ENCODE assay signal across 8 cellular contexts in genomic region chr6:136783495-136784270, GRCh38. TPM values are rescaled to one million over a fixed set of nuclear protein-coding genes. Genes with fewer than 3 reads are reported as not detected.
DNase-seq lines count a peak whose midpoint lies in the region; ATAC-seq and FAIRE-seq lines count a peak whose summit lies in the region.

No MANE protein-coding gene starts in this region.

- H3K9ac ChIP-seq in BLaER1, result peak overlapping the region; percentile 49

- DNase-seq in GM19239 (ENCODE audit: insufficient read length, low spot score) (no peak), naive B cell (peak; percentile 77), NCI-H1436 treated with DMSO at 0.1 percent for 48 hours (lab: John Stamatoyannopoulos, UW) (no peak)
- no peak for DNase-seq in activated CD4-positive, alpha-beta memory T cell treated with anti-CD3 and anti-CD28 coated beads for 36 hours
- DNase-seq in effector memory CD4-positive, alpha-beta T cell, result no peak
- DNase-seq in stimulated activated CD4-positive, alpha-beta T cell treated with anti-CD3 and anti-CD28 coated beads, Interleukin-4, amount 100 ng/mL, for 4 hours, result no peak

- H3K36me3 Mint-ChIP-seq in activated CD4-positive, alpha-beta memory T cell treated with anti-CD3 and anti-CD28 coated beads for 36 hours, result peaks cover 10% of the 10 kb centered on the region
- H3K36me3 Mint-ChIP-seq in naive B cell, result peaks cover 8 to 10% of the 10 kb centered on the region in 2 donors

- 0 out of 2 replicates have a peak, but pooled peaks cover under 1% of the 10 kb centered on the region for H3K36me3 ChIP-seq in BLaER1
- H3K36me3 ChIP-seq in effector memory CD4-positive, alpha-beta T cell (ENCODE audit: control insufficient read depth, insufficient read depth, low read length), result no peaks in the 10 kb centered on the region

- H3K4me2 ChIP-seq in BLaER1, result peak overlapping the region; percentile 82

- FAIRE-seq in GM19239 (lab: Jason Lieb, UNC), result peak; percentile 86

- no peaks in the 10 kb centered on the region for H3K27me3 Mint-ChIP-seq in activated CD4-positive, alpha-beta memory T cell treated with anti-CD3 and anti-CD28 coated beads for 36 hours
- H3K27me3 Mint-ChIP-seq in naive B cell, result no peaks in the 10 kb centered on the region

- peaks cover 56% of the 10 kb centered on the region for H3K4me1 ChIP-seq in BLaER1
- H3K4me1 ChIP-seq in effector memory CD4-positive, alpha-beta T cell (ENCODE audit: control insufficient read depth, insufficient read depth, low read length, poor library complexity, severe bottlenecking), result peaks cover 62% of the 10 kb centered on the region

- ATAC-seq in HG03196 (IDR thresholded peaks at IDR 0.05; ENCODE audit: unreplicated experiment) (peak; percentile 64), naive B cell (ENCODE audit: low read depth in 2 of 2) (peak; percentile 97)

- peak overlapping the region; percentile 50 for H3K4me3 Mint-ChIP-seq in activated CD4-positive, alpha-beta memory T cell treated with anti-CD3 and anti-CD28 coated beads for 36 hours
- peak overlapping the region; percentile 88 to 98 (median 96) for H3K4me3 Mint-ChIP-seq in naive B cell

- H3K4me1 Mint-ChIP-seq in activated CD4-positive, alpha-beta memory T cell treated with anti-CD3 and anti-CD28 coated beads for 36 hours (ENCODE audit: low read depth), result peaks cover 78% of the 10 kb centered on the region
- peaks cover 45 to 78% (median 66%) of the 10 kb centered on the region in 3 donors for H3K4me1 Mint-ChIP-seq in naive B cell

- peak overlapping the region; percentile 70 for H3K27ac ChIP-seq in BLaER1
- no peak overlapping the region for H3K27ac ChIP-seq in effector memory CD4-positive, alpha-beta T cell (ENCODE audit: insufficient read depth, low read length, poor library complexity, severe bottlenecking)

- no peaks in the 10 kb centered on the region for H3K9me3 ChIP-seq in BLaER1
- H3K9me3 ChIP-seq in effector memory CD4-positive, alpha-beta T cell (ENCODE audit: control insufficient read depth, low read length), result no peaks in the 10 kb centered on the region

- no peaks in the 10 kb centered on the region for H4K20me1 ChIP-seq in BLaER1

- H3K9me3 Mint-ChIP-seq in activated CD4-positive, alpha-beta memory T cell treated with anti-CD3 and anti-CD28 coated beads for 36 hours, result no peaks in the 10 kb centered on the region
- H3K9me3 Mint-ChIP-seq in naive B cell, result peaks cover 0 to 8% (median 2%) of the 10 kb centered on the region in 7 donors

- peak overlapping the region; percentile 65 for H3K27ac Mint-ChIP-seq in activated CD4-positive, alpha-beta memory T cell treated with anti-CD3 and anti-CD28 coated beads for 36 hours
- H3K27ac Mint-ChIP-seq in naive B cell, result peak overlapping the region; percentile 95 to 98 (median 97)

- intact Hi-C loops in activated CD4-positive, alpha-beta memory T cell treated with anti-CD3 and anti-CD28 coated beads for 36 hours (cut with micrococcal nuclease), result no loop called here

- CTCF ChIA-PET in activated CD4-positive, alpha-beta memory T cell treated with anti-CD3 and anti-CD28 coated beads for 36 hours (lab: Charles Lee), result interaction anchor here (1.4 to 1.9 kb wide), 2 partner anchors 9 to 140 kb away, joined by 9 to 12 read pairs; partner anchors contain the start of gene MAP3K5

- H3K27me3 ChIP-seq in BLaER1, result no peaks in the 10 kb centered on the region
- no peaks in the 10 kb centered on the region for H3K27me3 ChIP-seq in effector memory CD4-positive, alpha-beta T cell (replicated peaks; ENCODE audit: control insufficient read depth, insufficient read depth, low read length, poor library complexity, severe bottlenecking)

- POLR2A ChIA-PET in activated CD4-positive, alpha-beta memory T cell treated with anti-CD3 and anti-CD28 coated beads for 36 hours (lab: Charles Lee), result no interaction called here

- peak overlapping the region; percentile 51 for H3K4me3 ChIP-seq in BLaER1
- no peak overlapping the region for H3K4me3 ChIP-seq in effector memory CD4-positive, alpha-beta T cell (ENCODE audit: insufficient read depth, low read depth, low read length, poor library complexity, severe bottlenecking)

RNA-seq across cellular contexts. Expression of gene MAP3K5, which starts 8.6 kb away (rescaled TPM):
- total RNA-seq in activated CD4-positive, alpha-beta memory T cell treated with anti-CD3 and anti-CD28 coated beads for 36 hours, result 10 to 100 TPM; 13.2 to 13.8 TPM
- polyA plus RNA-seq in naive B cell (ENCODE audit: low read depth in 6 of 6), result 10 to 100 TPM in 3 of 6 donors, 1 to 10 TPM in 3; 5.8 to 15.5 (median 10.1) TPM

RNA-seq across cellular contexts. Expression of gene PEX7, which starts 38.7 kb away (rescaled TPM):
- total RNA-seq in activated CD4-positive, alpha-beta memory T cell treated with anti-CD3 and anti-CD28 coated beads for 36 hours, result 1 to 10 TPM; 5.4 to 6.4 TPM
- 10 to 100 TPM in 1 of 6 donors, 1 to 10 TPM in 5; 6.4 to 19.6 (median 8.1) TPM for polyA plus RNA-seq in naive B cell (ENCODE audit: low read depth in 6 of 6)
